In genomic region chr1:46826892-46827291, GRCh38 we compare ENCODE assay signal across 1 cellular context. TPM values are rescaled to one million over a fixed set of nuclear protein-coding genes. Genes with fewer than 3 reads are reported as not detected.
"Had no signal": no experiment of that assay in that cellular context is flagged by ENCODE, and none has a peak within 500 bp of the region (broad histone marks: within the 10 kb centered on the region; RNA-seq: fewer than 3 reads in every experiment).

No MANE protein-coding gene starts in this region.

RNA-seq across cellular contexts. Expression of gene CYP4B1, which starts 28.0 kb away (rescaled TPM):
- total RNA-seq: G401 had no signal
